8 cellular contexts compared by ENCODE assay signal in the genomic region with DNA sequence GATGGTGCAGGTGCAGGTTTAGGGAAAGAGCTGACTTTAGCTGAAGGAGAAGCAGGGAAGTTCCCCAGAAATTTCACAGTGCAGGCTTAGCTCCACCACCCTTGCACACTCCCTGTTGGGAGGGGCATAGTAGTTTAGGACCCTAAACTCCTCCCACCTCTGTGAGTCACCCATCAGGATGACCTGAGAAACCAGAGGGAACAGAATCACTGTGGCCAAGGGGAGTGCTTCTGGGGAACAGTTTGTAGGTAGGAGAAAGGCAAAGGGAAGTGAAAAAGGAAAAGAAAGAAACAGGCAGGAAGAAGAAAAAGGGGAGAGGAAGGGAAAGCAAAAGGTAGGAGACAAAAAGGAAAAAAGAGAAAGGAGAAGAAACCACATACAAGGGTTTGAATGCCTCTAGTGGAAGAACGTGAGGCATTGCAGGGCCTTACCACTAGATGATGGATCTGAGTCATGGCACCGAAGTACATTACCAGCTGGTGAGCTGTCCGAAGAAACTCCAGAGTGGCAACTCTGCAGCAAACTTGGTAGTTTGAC.
DNase-seq lines count a peak whose midpoint lies in the region; ATAC-seq and TF ChIP-seq lines count a peak whose summit lies in the region.

No MANE protein-coding gene starts in this region.

- no peaks in the 10 kb centered on the region for H4K20me1 ChIP-seq in Karpas-422 (ENCODE audit: insufficient read depth, low read depth, low read length)

- H3K4me3 ChIP-seq in Karpas-422 (ENCODE audit: low read length), result no peak overlapping the region
- no peak overlapping the region for H3K4me3 ChIP-seq in lower lobe of right lung
- H3K4me3 ChIP-seq in tibial nerve, result no peak overlapping the region

- H3K4me3 Mint-ChIP-seq in Calu3 (ENCODE audit: low read depth, unreplicated experiment), result no peak overlapping the region

- BruUV-seq in Calu3 (replicated peaks; lab: Mats Ljungman, UMichigan), result no TSS peak

- H3K79me2 ChIP-seq in Karpas-422 (ENCODE audit: low read length), result no peaks in the 10 kb centered on the region

- H3K9me3 ChIP-seq in Karpas-422 (ENCODE audit: low read length) (peaks cover 10% of the 10 kb centered on the region; the same call in 1 of the 2 replicates), lower lobe of right lung (no peaks in the 10 kb centered on the region), tibial nerve (no peaks in the 10 kb centered on the region)

- TF ChIP-seq CTCF in Calu3 (IDR thresholded peaks at IDR 0.05; ENCODE audit: unreplicated experiment) (no peak), VCaP (conservative IDR thresholded peaks at IDR 0.05) (peak; percentile 47; the same call in 1 of the 2 replicates), lower lobe of right lung (IDR thresholded peaks at IDR 0.05) (no peak), tibial nerve (IDR thresholded peaks at IDR 0.05) (peak in 2 of 5 experiments; percentile 13 to 16)

- H3K4me1 ChIP-seq in Karpas-422 (ENCODE audit: low read length) (no peaks in the 10 kb centered on the region), lower lobe of right lung (no peaks in the 10 kb centered on the region), tibial nerve (peaks cover 0 to 13% (median 0%) of the 10 kb centered on the region in 4 donors)

- ATAC-seq in GM21723 (IDR thresholded peaks at IDR 0.05; ENCODE audit: unreplicated experiment) (peak; percentile 51), lower lobe of right lung (peak; percentile 57 to 66), GM21528 (IDR thresholded peaks at IDR 0.05; ENCODE audit: low FRiP score, unreplicated experiment) (no peak)

- no peak overlapping the region for H2AFZ ChIP-seq in Karpas-422 (ENCODE audit: low read length)

- CTCF ChIA-PET in Calu3 (lab: Charles Lee), result no interaction called here

- no peak for TF ChIP-seq POLR2A in tibial nerve (IDR thresholded peaks at IDR 0.05)

- H3K4me2 ChIP-seq in Karpas-422 (ENCODE audit: low read depth, low read length, poor library complexity, severe bottlenecking), result no peak overlapping the region

- peaks cover 17% of the 10 kb centered on the region for H3K4me1 Mint-ChIP-seq in Calu3 (ENCODE audit: low read depth, unreplicated experiment)

- H3K36me3 Mint-ChIP-seq in Calu3 (ENCODE audit: insufficient read depth, unreplicated experiment), result no peaks in the 10 kb centered on the region

- intact Hi-C loops in Calu3 (cut with micrococcal nuclease; ENCODE audit: unreplicated experiment) (loop anchor here (2.0 to 10.0 kb wide), 3 partner anchors 110 to 1984 kb away; no protein-coding TSS in a partner anchor), lower lobe of right lung (cut with DNase I) (no loop called here)

- 55 to 67% methylated on average over 3 of the region's 3 CpGs for WGBS in tibial nerve, 2 donors

- no peaks in the 10 kb centered on the region for H3K9me3 Mint-ChIP-seq in Calu3 (ENCODE audit: low read depth, unreplicated experiment)

- no peaks in the 10 kb centered on the region for H3K27me3 ChIP-seq in Karpas-422 (ENCODE audit: low read length)
- no peaks in the 10 kb centered on the region for H3K27me3 ChIP-seq in lower lobe of right lung (ENCODE audit: low read depth)
- H3K27me3 ChIP-seq in tibial nerve, result no peaks in the 10 kb centered on the region

- H3K9ac ChIP-seq in Karpas-422 (ENCODE audit: low read length), result no peak overlapping the region

- DNase-seq in Calu3 (peak; percentile 24), Karpas-422 (peak; percentile 45), lower lobe of right lung (no peak), tibial nerve (ENCODE audit: low spot score in 2 of 2) (no peak), T-helper 1 cell (no peak)

- H3K27ac ChIP-seq in Karpas-422 (ENCODE audit: low read length) (no peak overlapping the region), VCaP (no peak overlapping the region), lower lobe of right lung (no peak overlapping the region), tibial nerve (peak overlapping the region in 2 of 4 donors; percentile 4 to 17)

- H3K9me2 ChIP-seq in Karpas-422 (replicated peaks; ENCODE audit: insufficient read depth, low read length), result no peaks in the 10 kb centered on the region

- H3K36me3 ChIP-seq in Karpas-422 (ENCODE audit: insufficient read depth, low read length) (no peaks in the 10 kb centered on the region), lower lobe of right lung (no peaks in the 10 kb centered on the region), tibial nerve (no peaks in the 10 kb centered on the region)

- TF ChIP-seq EP300 in tibial nerve (IDR thresholded peaks at IDR 0.05), result no peak

- no peak overlapping the region for H3K27ac Mint-ChIP-seq in Calu3 (ENCODE audit: unreplicated experiment)

- no peaks in the 10 kb centered on the region for H3K27me3 Mint-ChIP-seq in Calu3 (ENCODE audit: unreplicated experiment)

Comparison
In these comparisons a context has a peak if more than half of its experiments do, and no peak if none do; other contexts are left out.
1. DNase-seq: peak in Calu3 (single experiment) and Karpas-422 (single experiment); none in lower lobe of right lung (single experiment), tibial nerve (0 of 2) and T-helper 1 cell (0 of 5).